In the genomic region with DNA sequence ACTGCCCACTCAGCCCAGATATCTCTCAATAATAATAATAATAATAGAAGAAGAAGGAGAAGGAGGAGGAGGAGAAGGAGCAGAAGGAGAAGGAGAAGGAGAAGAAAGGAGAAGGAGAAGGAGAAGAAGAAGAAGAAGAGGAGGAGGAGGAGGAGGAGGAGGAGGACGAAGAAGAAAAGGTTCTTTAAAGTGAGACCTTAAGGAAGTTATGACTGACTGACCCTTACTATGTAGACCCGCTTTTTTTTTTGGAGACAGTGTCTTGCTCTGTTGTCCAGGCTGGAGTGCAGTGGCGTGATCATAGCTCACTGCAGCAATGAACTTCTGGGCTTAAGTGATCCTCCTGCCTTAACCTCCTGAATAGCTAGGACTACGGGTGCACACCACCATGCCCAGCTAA, we compare ENCODE assay signal across 28 cellular contexts.
"Had no signal": no experiment of that assay in that cellular context is flagged by ENCODE, and none has a peak within 500 bp of the region (broad histone marks: within the 10 kb centered on the region; RNA-seq: fewer than 3 reads in every experiment).

No MANE protein-coding gene starts in this region.

- H3K4me3 ChIP-seq: colonic mucosa, coronary artery, dorsolateral prefrontal cortex, esophagus muscularis mucosa, esophagus squamous epithelium, gastrocnemius medialis, gastroesophageal sphincter, heart left ventricle, heart right ventricle had no signal

- H3K4me1 ChIP-seq: colonic mucosa, foreskin keratinocyte had no signal

- H3K9me3 ChIP-seq: colonic mucosa, esophagus muscularis mucosa, esophagus squamous epithelium, gastrocnemius medialis, gastroesophageal sphincter, heart left ventricle had no signal

- ATAC-seq: effector memory CD8-positive, alpha-beta T cell; esophagus mucosa; foreskin keratinocyte; gastrocnemius medialis; gastroesophageal sphincter; heart left ventricle; heart right ventricle had no signal

- FAIRE-seq: colon, endometrium, endothelial cell of umbilical vein, frontal cortex had no signal

- H3K27me3 ChIP-seq: colonic mucosa, esophagus muscularis mucosa, gastroesophageal sphincter had no signal

- DNase-seq: colonic mucosa; cortex of kidney; dermis blood vessel endothelial cell; dorsolateral prefrontal cortex; effector CD4-positive, alpha-beta T cell; effector CD8-positive, alpha-beta T cell; effector memory CD4-positive, alpha-beta T cell; effector memory CD8-positive, alpha-beta T cell; endodermal cell; erythroblast; esophagus squamous epithelium; foreskin fibroblast; foreskin keratinocyte; foreskin melanocyte; gastrocnemius medialis; glutamatergic neuron; head of caudate nucleus; heart left ventricle; heart right ventricle had no signal

- H3K36me3 ChIP-seq: colonic mucosa, esophagus muscularis mucosa, esophagus squamous epithelium, gastrocnemius medialis, gastroesophageal sphincter, heart left ventricle, heart right ventricle had no signal

- H3K27ac ChIP-seq: colonic mucosa, coronary artery, dorsolateral prefrontal cortex, epithelial cell of prostate, esophagus muscularis mucosa, esophagus squamous epithelium, foreskin keratinocyte, gastrocnemius medialis, gastroesophageal sphincter, heart left ventricle, heart right ventricle had no signal
